In genomic region chr19:35756373-35757230, GRCh38 we compare ENCODE assay signal across 8 cellular contexts. TPM values are rescaled to one million over a fixed set of nuclear protein-coding genes. Genes with fewer than 3 reads are reported as not detected.
DNase-seq lines count a peak whose midpoint lies in the region; ATAC-seq and TF ChIP-seq lines count a peak whose summit lies in the region.

TSS of gene HSPB6 (minus strand) at chr19:35757029. CDS start at chr19:35757008, 21 bp downstream.

- H3K27ac ChIP-seq in esophagus muscularis mucosa (replicated peaks in 1 of 4): peak within 1 kb of the TSS; percentile 93 to 99 (median 98)

- peaks cover 26 to 45% (median 31%) of the 10 kb centered on the region in 4 donors for H3K36me3 ChIP-seq in esophagus muscularis mucosa

- H3K27me3 Mint-ChIP-seq in nephron (ENCODE audit: low read depth): peaks cover 11% of the 10 kb centered on the region

- H3K4me3 ChIP-seq in esophagus muscularis mucosa: peak within 1 kb of the TSS; percentile 80 to 95 (median 89)

- no peaks in the 10 kb centered on the region for H3K27me3 ChIP-seq in esophagus muscularis mucosa

- no peak for TF ChIP-seq EP300 in esophagus muscularis mucosa (IDR thresholded peaks at IDR 0.05)

- intact Hi-C loops in esophagus muscularis mucosa (cut with DNase I): no loop called here

- ATAC-seq in GM18868 (IDR thresholded peaks at IDR 0.05; ENCODE audit: unreplicated experiment): no peak
- no peak for ATAC-seq in HG03460 (IDR thresholded peaks at IDR 0.05; ENCODE audit: unreplicated experiment)

- peak within 1 kb of the TSS; percentile 95 to 98 (median 97) for H3K27ac Mint-ChIP-seq in nephron

- TF ChIP-seq CTCF in esophagus muscularis mucosa (IDR thresholded peaks at IDR 0.05) (no peak), nephron (IDR thresholded peaks at IDR 0.05; ENCODE audit: unreplicated experiment in 3 of 3) (no peak)

- peaks cover 31 to 64% (median 56%) of the 10 kb centered on the region in 4 donors for H3K4me1 ChIP-seq in esophagus muscularis mucosa

- peak; percentile 66 for TF ChIP-seq POLR2A in esophagus muscularis mucosa (IDR thresholded peaks at IDR 0.05; ENCODE audit: low read depth)

- DNase-seq in DMS53 treated with DMSO at 0.1 percent for 48 hours (lab: John Stamatoyannopoulos, UW; ENCODE audit: unreplicated experiment) (peak; percentile 43), RPMI7951 (ENCODE audit: low read depth) (peak; percentile 37), esophagus muscularis mucosa (ENCODE audit: extremely low spot score) (no peak), NCI-H1436 treated with DMSO at 0.1 percent for 48 hours (lab: John Stamatoyannopoulos, UW) (no peak), NCI-H146 (lab: John Stamatoyannopoulos, UW) (no peak)

- WGBS in esophagus muscularis mucosa: 3% methylated on average over 38 of the region's 52 CpGs

- no peaks in the 10 kb centered on the region for H3K9me3 Mint-ChIP-seq in nephron

- peaks cover 32% of the 10 kb centered on the region for H3K4me1 Mint-ChIP-seq in nephron

- H3K36me3 Mint-ChIP-seq in nephron (ENCODE audit: low read depth): peaks cover 20% of the 10 kb centered on the region

- no peaks in the 10 kb centered on the region for H3K9me3 ChIP-seq in esophagus muscularis mucosa

- H3K4me3 Mint-ChIP-seq in nephron: peak within 1 kb of the TSS; percentile 92 to 97 (median 95)

RNA-seq across cellular contexts. Expression of gene HSPB6, which starts in this region (rescaled TPM):
- 0.10 TPM in 1 of 2 replicates, not detected in the other for total RNA-seq in RPMI7951 (2014; rRNA removed; shearing (Covaris generic))
- 100 to 1,000 TPM in 2 of 4 donors, 10 to 100 TPM in 2; 64.4 to 146 (median 105) TPM for total RNA-seq in esophagus muscularis mucosa

Comparison
In these comparisons a context has a peak if more than half of its experiments do, and no peak if none do; other contexts are left out.
1. RNA of gene HSPB6 (total RNA-seq): 64.4 to 146 TPM in esophagus muscularis mucosa; 0.10 TPM in RPMI7951; every median in the first group is over 10 times any median in the second.
2. Peak in DNase-seq in RPMI7951; RNA of the gene not detected or under 1 TPM.